ENCODE assay signal across 8 cellular contexts in genomic region chr2:20411361-20411894, GRCh38. TPM values are rescaled to one million over a fixed set of nuclear protein-coding genes. Genes with fewer than 3 reads are reported as not detected.
DNase-seq lines count a peak whose midpoint lies in the region; ATAC-seq and TF ChIP-seq lines count a peak whose summit lies in the region.

No MANE protein-coding gene starts in this region.

- no peak for TF ChIP-seq EP300 in Ishikawa (IDR thresholded peaks at IDR 0.05; ENCODE audit: borderline replicate concordance)

- peaks cover 2% of the 10 kb centered on the region for H3K4me1 Mint-ChIP-seq in activated naive CD8-positive, alpha-beta T cell treated with anti-CD3 and anti-CD28 coated beads, Interleukin-2, amount 10 ng/mL, durations not matched to agents 7 days and 5 days

- ATAC-seq in GM21737 (IDR thresholded peaks at IDR 0.05; ENCODE audit: unreplicated experiment) (peak; percentile 97), left cardiac atrium (peak; percentile 85 to 97)
- peak; percentile 90 for ATAC-seq in activated naive CD8-positive, alpha-beta T cell treated with anti-CD3 and anti-CD28 coated beads, Interleukin-2, amount 10 ng/mL, durations not matched to agents 7 days and 5 days (ENCODE audit: low read depth)

- H3K4me2 ChIP-seq in SU-DHL-6 (ENCODE audit: low read depth, low read length, poor library complexity, severe bottlenecking) = no peak overlapping the region

- H3K79me2 ChIP-seq in SU-DHL-6 (ENCODE audit: insufficient read depth, low read length) = no peaks in the 10 kb centered on the region

- H3K9me3 Mint-ChIP-seq in activated naive CD8-positive, alpha-beta T cell treated with anti-CD3 and anti-CD28 coated beads, Interleukin-2, amount 10 ng/mL, durations not matched to agents 7 days and 5 days = peaks cover 21% of the 10 kb centered on the region

- TF ChIP-seq CTCF in GM10266 (IDR thresholded peaks at IDR 0.05; ENCODE audit: control insufficient read depth, insufficient read depth, low read depth, missing control alignments) = peak; percentile 91
- peak; percentile 62 for TF ChIP-seq CTCF in SU-DHL-6 (IDR thresholded peaks at IDR 0.05; ENCODE audit: insufficient read depth, low read length, poor library complexity, severe bottlenecking)

- POLR2A ChIA-PET in activated naive CD8-positive, alpha-beta T cell treated with anti-CD3 and anti-CD28 coated beads, Interleukin-2, amount 10 ng/mL, durations not matched to agents 7 days and 5 days (lab: Charles Lee) = interaction anchor here (0.7 to 1.8 kb wide), 4 partner anchors 60 to 273 kb away, joined by 3 to 4 read pairs (median 4); partner anchors contain the start of gene HS1BP3

- peak; percentile 69 for DNase-seq in GM10266 (ENCODE audit: extremely low spot score)
- peak; percentile 74 for DNase-seq in activated naive CD8-positive, alpha-beta T cell treated with anti-CD3 and anti-CD28 coated beads, Interleukin-2, amount 10 ng/mL, durations not matched to agents 7 days and 5 days
- peak; percentile 83 for DNase-seq in left cardiac atrium
- DNase-seq in retina = peak; percentile 23
- DNase-seq in cerebellar nuclear complex (lab: John Stamatoyannopoulos, UW) = no peak

- intact Hi-C loops in left cardiac atrium (cut with DNase I) = no loop called here

- no peak overlapping the region for H3K9ac ChIP-seq in SU-DHL-6 (ENCODE audit: low read length)

- no peaks in the 10 kb centered on the region for H3F3A ChIP-seq in SU-DHL-6 (ENCODE audit: insufficient read depth)

- no peaks in the 10 kb centered on the region for H3K36me3 ChIP-seq in SU-DHL-6 (ENCODE audit: low read length)

- H4K20me1 ChIP-seq in SU-DHL-6 (ENCODE audit: low read depth, low read length) = no peaks in the 10 kb centered on the region

- H3K27ac ChIP-seq in SU-DHL-6 (ENCODE audit: low read depth, low read length) = no peak overlapping the region

- peak; percentile 74 for TF ChIP-seq RAD21 in Ishikawa (IDR thresholded peaks at IDR 0.05; ENCODE audit: low read depth)

- no peak overlapping the region for H3K4me3 ChIP-seq in SU-DHL-6 (ENCODE audit: insufficient read depth, low read length, poor library complexity, severe bottlenecking)

- H3K9me3 ChIP-seq in SU-DHL-6 (ENCODE audit: insufficient read depth, low read length) = peaks cover 18% of the 10 kb centered on the region; the same call in 1 of the 2 replicates

- 0 out of 2 replicates have a peak, but pooled peaks cover 4% of the 10 kb centered on the region for H3K27me3 ChIP-seq in SU-DHL-6 (ENCODE audit: low read length)

- no peak overlapping the region for H3K27ac Mint-ChIP-seq in activated naive CD8-positive, alpha-beta T cell treated with anti-CD3 and anti-CD28 coated beads, Interleukin-2, amount 10 ng/mL, durations not matched to agents 7 days and 5 days

- H3K36me3 Mint-ChIP-seq in activated naive CD8-positive, alpha-beta T cell treated with anti-CD3 and anti-CD28 coated beads, Interleukin-2, amount 10 ng/mL, durations not matched to agents 7 days and 5 days = peaks cover 6% of the 10 kb centered on the region

- H3K9me2 ChIP-seq in SU-DHL-6 (replicated peaks; ENCODE audit: insufficient read depth, low read length) = no peaks in the 10 kb centered on the region

- H2AFZ ChIP-seq in SU-DHL-6 (ENCODE audit: low read depth, low read length, severe bottlenecking) = no peak overlapping the region

- H3K27me3 Mint-ChIP-seq in activated naive CD8-positive, alpha-beta T cell treated with anti-CD3 and anti-CD28 coated beads, Interleukin-2, amount 10 ng/mL, durations not matched to agents 7 days and 5 days = peaks cover 46% of the 10 kb centered on the region

- H3K4me3 Mint-ChIP-seq in activated naive CD8-positive, alpha-beta T cell treated with anti-CD3 and anti-CD28 coated beads, Interleukin-2, amount 10 ng/mL, durations not matched to agents 7 days and 5 days = no peak overlapping the region

TF ChIP-seq in Ishikawa, 13 proteins besides CTCF, POLR2A, EP300 and RAD21:
- TF ChIP-seq TCF12 (IDR thresholded peaks at IDR 0.05; ENCODE audit: low read depth) = no peak
- no peak for TF ChIP-seq CREB1 (IDR thresholded peaks at IDR 0.05; ENCODE audit: low read depth)
- no peak for TF ChIP-seq YY1 (IDR thresholded peaks at IDR 0.05; ENCODE audit: low read depth)
- TF ChIP-seq REST (IDR thresholded peaks at IDR 0.05; ENCODE audit: low read depth) = no peak
- TF ChIP-seq NFIC (IDR thresholded peaks at IDR 0.05) = no peak
- TF ChIP-seq TEAD4 (IDR thresholded peaks at IDR 0.05) = no peak
- no peak for TF ChIP-seq FOXM1 (IDR thresholded peaks at IDR 0.05; ENCODE audit: borderline replicate concordance, low read depth)
- no peak for TF ChIP-seq CEBPB (IDR thresholded peaks at IDR 0.05)
- TF ChIP-seq TAF1 (IDR thresholded peaks at IDR 0.05; ENCODE audit: low read depth) = no peak
- TF ChIP-seq EGR1 (IDR thresholded peaks at IDR 0.05) = no peak
- TF ChIP-seq USF1 (IDR thresholded peaks at IDR 0.05) = no peak
- no peak for TF ChIP-seq ZBTB7A (IDR thresholded peaks at IDR 0.05; ENCODE audit: low read depth)
- TF ChIP-seq MAX (IDR thresholded peaks at IDR 0.05) = no peak

RNA-seq across cellular contexts. Expression of gene RHOB, which starts 35.4 kb away (rescaled TPM):
- 10 to 100 TPM; 12.1 to 12.7 TPM for total RNA-seq in activated naive CD8-positive, alpha-beta T cell treated with anti-CD3 and anti-CD28 coated beads, Interleukin-2, amount 10 ng/mL, durations not matched to agents 7 days and 5 days
- 100 to 1,000 TPM; 224 to 279 TPM for total RNA-seq in left cardiac atrium

Comparison
In these comparisons a context has a peak if more than half of its experiments do, and no peak if none do; other contexts are left out.
1. DNase-seq: peak in GM10266 (single experiment), activated naive CD8-positive, alpha-beta T cell treated with anti-CD3 and anti-CD28 coated beads, Interleukin-2, amount 10 ng/mL, durations not matched to agents 7 days and 5 days (single experiment), left cardiac atrium (single experiment) and retina (single experiment); none in cerebellar nuclear complex (0 of 2).
2. RNA of gene RHOB, which starts 35.4 kb away (total RNA-seq): 224 to 279 TPM in left cardiac atrium; 12.1 to 12.7 TPM in activated naive CD8-positive, alpha-beta T cell treated with anti-CD3 and anti-CD28 coated beads, Interleukin-2, amount 10 ng/mL, durations not matched to agents 7 days and 5 days; every median in the first group is over 10 times any median in the second.
3. Peak in every context shown above with its lines, with median percentiles within 50 percentile points of each other: ATAC-seq.